In genomic region chr1:101781437-101781836, GRCh38 we compare ENCODE assay signal across 9 cellular contexts.
DNase-seq lines count a peak whose midpoint lies in the region; ATAC-seq and TF ChIP-seq lines count a peak whose summit lies in the region.
"Had no signal": no experiment of that assay in that cellular context is flagged by ENCODE, and none has a peak within 500 bp of the region (broad histone marks: within the 10 kb centered on the region; RNA-seq: fewer than 3 reads in every experiment).

No MANE protein-coding gene starts in this region.

- no peak overlapping the region for H3K27ac Mint-ChIP-seq in stimulated activated memory B cell treated with anti-CD40 and anti-IgM and Interleukin-4, amounts not matched to agents 10 μg/mL and 1 μg/mL and 100 μg/mL, for 72 hours
- no peak overlapping the region for H3K27ac Mint-ChIP-seq in activated CD8-positive, alpha-beta T cell treated with anti-CD3 and anti-CD28 coated beads for 36 hours
- no peak overlapping the region for H3K27ac Mint-ChIP-seq in naive thymus-derived CD4-positive, alpha-beta T cell

- no peaks in the 10 kb centered on the region for H3K36me3 ChIP-seq in Karpas-422 (ENCODE audit: insufficient read depth, low read length)
- no peaks in the 10 kb centered on the region for H3K36me3 ChIP-seq in naive thymus-derived CD4-positive, alpha-beta T cell (ENCODE audit: control insufficient read depth in 2 of 3, insufficient read depth in 3 of 3, low read length in 3 of 3)

- no peaks in the 10 kb centered on the region for H3K36me3 Mint-ChIP-seq in stimulated activated memory B cell treated with anti-CD40 and anti-IgM and Interleukin-4, amounts not matched to agents 10 μg/mL and 1 μg/mL and 100 μg/mL, for 72 hours
- no peaks in the 10 kb centered on the region for H3K36me3 Mint-ChIP-seq in activated CD8-positive, alpha-beta T cell treated with anti-CD3 and anti-CD28 coated beads for 36 hours (ENCODE audit: low read depth)
- H3K36me3 Mint-ChIP-seq in naive thymus-derived CD4-positive, alpha-beta T cell, result no peaks in the 10 kb centered on the region

- no peaks in the 10 kb centered on the region for H3K27me3 Mint-ChIP-seq in stimulated activated memory B cell treated with anti-CD40 and anti-IgM and Interleukin-4, amounts not matched to agents 10 μg/mL and 1 μg/mL and 100 μg/mL, for 72 hours
- peaks cover under 1% of the 10 kb centered on the region for H3K27me3 Mint-ChIP-seq in activated CD8-positive, alpha-beta T cell treated with anti-CD3 and anti-CD28 coated beads for 36 hours
- H3K27me3 Mint-ChIP-seq in naive thymus-derived CD4-positive, alpha-beta T cell, result peaks cover 0 to 10% (median 6%) of the 10 kb centered on the region in 5 donors

- H3K4me3 ChIP-seq in Karpas-422 (ENCODE audit: low read length) (no peak overlapping the region), epithelial cell of esophagus (ENCODE audit: low read length) (no peak overlapping the region)
- no peak overlapping the region for H3K4me3 ChIP-seq in naive thymus-derived CD4-positive, alpha-beta T cell (ENCODE audit: low read length)

- H3K27me3 ChIP-seq in Karpas-422 (ENCODE audit: low read length), result no peaks in the 10 kb centered on the region
- no peaks in the 10 kb centered on the region for H3K27me3 ChIP-seq in naive thymus-derived CD4-positive, alpha-beta T cell (ENCODE audit: control insufficient read depth in 2 of 2, insufficient read depth in 2 of 2, low read length in 2 of 2)

- intact Hi-C loops in activated CD8-positive, alpha-beta T cell treated with anti-CD3 and anti-CD28 coated beads for 36 hours (cut with micrococcal nuclease), result loop anchor here (10.0 kb wide), 1 partner anchor 57 kb away; no protein-coding TSS in a partner anchor
- intact Hi-C loops in naive thymus-derived CD4-positive, alpha-beta T cell (cut with micrococcal nuclease), result no loop called here

- CTCF ChIA-PET in activated CD8-positive, alpha-beta T cell treated with anti-CD3 and anti-CD28 coated beads for 36 hours (lab: Charles Lee), result interaction anchor here (1.5 kb wide), 1 partner anchor 13 kb away, joined by 4 read pairs; no protein-coding TSS in a partner anchor
- CTCF ChIA-PET in naive thymus-derived CD4-positive, alpha-beta T cell (lab: Charles Lee), result no interaction called here

- H4K20me1 ChIP-seq in Karpas-422 (ENCODE audit: insufficient read depth, low read depth, low read length), result no peaks in the 10 kb centered on the region

- no peak overlapping the region for H3K4me3 Mint-ChIP-seq in stimulated activated memory B cell treated with anti-CD40 and anti-IgM and Interleukin-4, amounts not matched to agents 10 μg/mL and 1 μg/mL and 100 μg/mL, for 72 hours
- no peak overlapping the region for H3K4me3 Mint-ChIP-seq in activated CD8-positive, alpha-beta T cell treated with anti-CD3 and anti-CD28 coated beads for 36 hours
- no peak overlapping the region for H3K4me3 Mint-ChIP-seq in naive thymus-derived CD4-positive, alpha-beta T cell

- POLR2A ChIA-PET in activated CD8-positive, alpha-beta T cell treated with anti-CD3 and anti-CD28 coated beads for 36 hours (lab: Charles Lee), result no interaction called here
- POLR2A ChIA-PET in naive thymus-derived CD4-positive, alpha-beta T cell (lab: Charles Lee), result no interaction called here

- no peak overlapping the region for H3K4me2 ChIP-seq in Karpas-422 (ENCODE audit: low read depth, low read length, poor library complexity, severe bottlenecking)

- TF ChIP-seq CTCF in epithelial cell of esophagus (IDR thresholded peaks at IDR 0.05; ENCODE audit: insufficient read depth, low read depth, low read length, missing control alignments), result no peak
- TF ChIP-seq CTCF in activated CD8-positive, alpha-beta T cell treated with anti-CD3 and anti-CD28 coated beads for 36 hours (IDR thresholded peaks at IDR 0.05), result no peak

- H3K9me3 Mint-ChIP-seq in stimulated activated memory B cell treated with anti-CD40 and anti-IgM and Interleukin-4, amounts not matched to agents 10 μg/mL and 1 μg/mL and 100 μg/mL, for 72 hours, result no peaks in the 10 kb centered on the region
- no peaks in the 10 kb centered on the region for H3K9me3 Mint-ChIP-seq in activated CD8-positive, alpha-beta T cell treated with anti-CD3 and anti-CD28 coated beads for 36 hours
- peaks cover 0 to 2% (median 0%) of the 10 kb centered on the region in 11 donors for H3K9me3 Mint-ChIP-seq in naive thymus-derived CD4-positive, alpha-beta T cell

- H3K4me1 Mint-ChIP-seq in stimulated activated memory B cell treated with anti-CD40 and anti-IgM and Interleukin-4, amounts not matched to agents 10 μg/mL and 1 μg/mL and 100 μg/mL, for 72 hours, result no peaks in the 10 kb centered on the region
- no peaks in the 10 kb centered on the region for H3K4me1 Mint-ChIP-seq in activated CD8-positive, alpha-beta T cell treated with anti-CD3 and anti-CD28 coated beads for 36 hours (ENCODE audit: low read depth)
- H3K4me1 Mint-ChIP-seq in naive thymus-derived CD4-positive, alpha-beta T cell, result no peaks in the 10 kb centered on the region

- H3K4me1 ChIP-seq in Karpas-422 (ENCODE audit: low read length), result peaks cover 14% of the 10 kb centered on the region
- no peaks in the 10 kb centered on the region for H3K4me1 ChIP-seq in naive thymus-derived CD4-positive, alpha-beta T cell (ENCODE audit: control insufficient read depth in 2 of 2, insufficient read depth in 2 of 2, low read length in 2 of 2)

- H3K9me3 ChIP-seq in Karpas-422 (ENCODE audit: low read length), result no peaks in the 10 kb centered on the region
- H3K9me3 ChIP-seq in naive thymus-derived CD4-positive, alpha-beta T cell (ENCODE audit: control insufficient read depth in 2 of 3, low read length in 3 of 3), result no peaks in the 10 kb centered on the region

- no peak overlapping the region for H3K9ac ChIP-seq in Karpas-422 (ENCODE audit: low read length)

- no peaks in the 10 kb centered on the region for H3K9me2 ChIP-seq in Karpas-422 (replicated peaks; ENCODE audit: insufficient read depth, low read length)

- DNase-seq in CD1c-positive myeloid dendritic cell (ENCODE audit: extremely low spot score) (peak; percentile 5), Karpas-422 (peak; percentile 75), NOMO-1 treated with DMSO at 0.1 percent for 48 hours (lab: John Stamatoyannopoulos, UW; ENCODE audit: unreplicated experiment) (peak; percentile 87), epithelial cell of esophagus (ENCODE audit: low read depth) (peak; percentile 66)
- DNase-seq in activated CD8-positive, alpha-beta T cell treated with anti-CD3 and anti-CD28 coated beads for 36 hours, result no peak
- no peak for DNase-seq in naive thymus-derived CD4-positive, alpha-beta T cell
- DNase-seq: effector memory CD4-positive, alpha-beta T cell had no signal

- no peak overlapping the region for H3K27ac ChIP-seq in Karpas-422 (ENCODE audit: low read length)
- H3K27ac ChIP-seq in naive thymus-derived CD4-positive, alpha-beta T cell (ENCODE audit: low read depth, low read length), result no peak overlapping the region

- no peak overlapping the region for H2AFZ ChIP-seq in Karpas-422 (ENCODE audit: low read length)

- ATAC-seq in HG03342 (IDR thresholded peaks at IDR 0.05; ENCODE audit: unreplicated experiment), result no peak
- ATAC-seq in stimulated activated memory B cell treated with anti-CD40 and anti-IgM and Interleukin-4, amounts not matched to agents 10 μg/mL and 1 μg/mL and 100 μg/mL, for 72 hours, result no peak
- ATAC-seq in activated CD8-positive, alpha-beta T cell treated with anti-CD3 and anti-CD28 coated beads for 36 hours, result no peak
- no peak for ATAC-seq in naive thymus-derived CD4-positive, alpha-beta T cell

- H3K79me2 ChIP-seq in Karpas-422 (ENCODE audit: low read length), result no peaks in the 10 kb centered on the region

Comparison
In these comparisons a context has a peak if more than half of its experiments do, and no peak if none do; other contexts are left out.
1. DNase-seq: peak in CD1c-positive myeloid dendritic cell (single experiment), Karpas-422 (single experiment), NOMO-1 treated with DMSO at 0.1 percent for 48 hours (single experiment) and epithelial cell of esophagus (single experiment); none in activated CD8-positive, alpha-beta T cell treated with anti-CD3 and anti-CD28 coated beads for 36 hours (single experiment) and naive thymus-derived CD4-positive, alpha-beta T cell (0 of 9).